Comparison of ENCODE assay signal across 26 cellular contexts in genomic region chr4:87112063-87112462, GRCh38.
A peak's percentile ranks its signal among the peaks of the same experiment; 100 is the strongest.
DNase-seq lines count a peak whose midpoint lies in the region; ATAC-seq lines count a peak whose summit lies in the region.
"Had no signal": no experiment of that assay in that cellular context is flagged by ENCODE, and none has a peak within 500 bp of the region (broad histone marks: within the 10 kb centered on the region; RNA-seq: fewer than 3 reads in every experiment).

No MANE protein-coding gene starts in this region.

- no peak overlapping the region for H2BK12ac ChIP-seq in mesenchymal stem cell (ENCODE audit: low read length in 2 of 2)

- H2BK15ac ChIP-seq in mesenchymal stem cell (ENCODE audit: low read depth, poor library complexity, severe bottlenecking) = no peak overlapping the region

- no peak overlapping the region for H2BK5ac ChIP-seq in mesenchymal stem cell (ENCODE audit: low read depth, low read length, poor library complexity, severe bottlenecking)

- no peak overlapping the region for H3K9ac ChIP-seq in mesenchymal stem cell (ENCODE audit: low read length)

- 93% methylated on average over 2 of the region's 4 CpGs for WGBS in mesenchymal stem cell

- no peak overlapping the region for H3K4me3 Mint-ChIP-seq in T-helper 17 cell
- H3K4me3 Mint-ChIP-seq in central memory CD8-positive, alpha-beta T cell = no peak overlapping the region
- H3K4me3 Mint-ChIP-seq: B cell; CD4-positive, CD25-positive, alpha-beta regulatory T cell; GM23338; IgD-negative memory B cell had no signal

- H3K36me3 ChIP-seq in mesenchymal stem cell (ENCODE audit: control insufficient read depth in 1 of 2, insufficient read depth in 2 of 2, low read depth in 1 of 2, low read length in 2 of 2) = peaks cover 16 to 46% of the 10 kb centered on the region in 2 experiments
- H3K36me3 ChIP-seq: MG63 had no signal

- H3K36me3 Mint-ChIP-seq in T-helper 17 cell (ENCODE audit: low read depth) = peaks cover 8% of the 10 kb centered on the region
- peaks cover 39% of the 10 kb centered on the region for H3K36me3 Mint-ChIP-seq in central memory CD8-positive, alpha-beta T cell (ENCODE audit: insufficient read depth)

- peak; percentile 59 for DNase-seq in CMK (ENCODE audit: low read depth)
- DNase-seq in T-helper 17 cell = no peak
- DNase-seq in central memory CD8-positive, alpha-beta T cell (ENCODE audit: low spot score in 2 of 2) = no peak
- DNase-seq in mesenchymal stem cell = peak; percentile 37
- no peak for DNase-seq in activated T-cell treated with anti-CD3 and anti-CD28 coated beads for 4 hours
- DNase-seq in AG08396 (ENCODE audit: low spot score) = no peak
- DNase-seq: 8988T; Caco-2; CD4-positive, CD25-positive, alpha-beta regulatory T cell; DMS153; GDM1; HCEC 1CT; Kasumi-1; MG63; NCI-H1048; NCI-H1436; NCI-H1930; NCI-H226; NCI-H524 treated with DMSO at 0.1 percent for 48 hours had no signal

- H3K23ac ChIP-seq in mesenchymal stem cell (ENCODE audit: low read length in 2 of 2) = no peak overlapping the region

- no peaks in the 10 kb centered on the region for H3K9me3 Mint-ChIP-seq in central memory CD8-positive, alpha-beta T cell
- H3K9me3 Mint-ChIP-seq: CD4-positive, CD25-positive, alpha-beta regulatory T cell; GM23338; IgD-negative memory B cell had no signal

- no peak overlapping the region for H4K8ac ChIP-seq in mesenchymal stem cell (ENCODE audit: low read length)

- H3K4me3 ChIP-seq in mesenchymal stem cell (ENCODE audit: insufficient read depth in 1 of 2, low read depth in 1 of 2, low read length in 2 of 2) = no peak overlapping the region
- H3K4me3 ChIP-seq: GM23338, MG63 had no signal

- H2BK120ac ChIP-seq in mesenchymal stem cell (ENCODE audit: low read depth, low read length) = no peak overlapping the region

- no peak overlapping the region for H2AFZ ChIP-seq in mesenchymal stem cell (ENCODE audit: low read depth, low read length)
- H2AFZ ChIP-seq: GM23338 had no signal

- H3K9me3 ChIP-seq in T-helper 17 cell (ENCODE audit: control insufficient read depth, low read length, poor library complexity, severe bottlenecking) (no peaks in the 10 kb centered on the region), mesenchymal stem cell (ENCODE audit: control insufficient read depth, low read length) (no peaks in the 10 kb centered on the region)
- H3K9me3 ChIP-seq: Caco-2, MG63 had no signal

- ATAC-seq in T-helper 17 cell (peak; percentile 20), GM18868 (IDR thresholded peaks at IDR 0.05; ENCODE audit: unreplicated experiment) (no peak), HG03196 (IDR thresholded peaks at IDR 0.05; ENCODE audit: unreplicated experiment) (no peak)
- no peak for ATAC-seq in central memory CD8-positive, alpha-beta T cell (replicated peaks; ENCODE audit: extremely low read depth, poor library complexity, severe bottlenecking)
- ATAC-seq: GM23338, Panc1 had no signal

- no peaks in the 10 kb centered on the region for H3K27me3 ChIP-seq in mesenchymal stem cell (ENCODE audit: control insufficient read depth in 1 of 2, insufficient read depth in 1 of 2, low read length in 2 of 2)
- H3K27me3 ChIP-seq: MG63 had no signal

- H3K27ac Mint-ChIP-seq in T-helper 17 cell = peak overlapping the region; percentile 61
- H3K27ac Mint-ChIP-seq in central memory CD8-positive, alpha-beta T cell (ENCODE audit: low read depth) = peak overlapping the region; percentile 54
- H3K27ac Mint-ChIP-seq: B cell, GM23338, IgD-negative memory B cell had no signal

- H3K4me1 ChIP-seq in mesenchymal stem cell (ENCODE audit: control insufficient read depth, insufficient read depth, low read depth, low read length) = peaks cover 11% of the 10 kb centered on the region

- no peak overlapping the region for H3K4ac ChIP-seq in mesenchymal stem cell (ENCODE audit: low read depth in 1 of 2, low read length in 2 of 2)

- H3K18ac ChIP-seq in mesenchymal stem cell (ENCODE audit: low read depth in 1 of 2, low read length in 2 of 2) = no peak overlapping the region

- H3K4me1 Mint-ChIP-seq in T-helper 17 cell = peaks cover 22% of the 10 kb centered on the region
- H3K4me1 Mint-ChIP-seq in central memory CD8-positive, alpha-beta T cell = peaks cover 11% of the 10 kb centered on the region
- H3K4me1 Mint-ChIP-seq: B cell, IgD-negative memory B cell had no signal

- H3K27me3 Mint-ChIP-seq in T-helper 17 cell = no peaks in the 10 kb centered on the region
- H3K27me3 Mint-ChIP-seq in central memory CD8-positive, alpha-beta T cell = no peaks in the 10 kb centered on the region
- H3K27me3 Mint-ChIP-seq: B cell; CD4-positive, CD25-positive, alpha-beta regulatory T cell; IgD-negative memory B cell had no signal

- H3K4me2 ChIP-seq in mesenchymal stem cell (ENCODE audit: low read length, poor library complexity, severe bottlenecking) = no peak overlapping the region
- H3K4me2 ChIP-seq: GM23338 had no signal

- H3K14ac ChIP-seq in mesenchymal stem cell (ENCODE audit: low read length in 2 of 2) = no peak overlapping the region

- H4K91ac ChIP-seq in mesenchymal stem cell (ENCODE audit: low read length) = no peak overlapping the region

- peaks cover 19% of the 10 kb centered on the region for H3K79me1 ChIP-seq in mesenchymal stem cell (replicated peaks; ENCODE audit: low read length, poor library complexity, severe bottlenecking)

- no peak overlapping the region for H3K27ac ChIP-seq in mesenchymal stem cell (ENCODE audit: low read length, poor library complexity, severe bottlenecking)
- H3K27ac ChIP-seq: HL-60 had no signal

- H2AK5ac ChIP-seq in mesenchymal stem cell (ENCODE audit: low read length, severe bottlenecking) = no peak overlapping the region

Comparison
In these comparisons a context has a peak if more than half of its experiments do, and no peak if none do; other contexts are left out.
1. DNase-seq: peak in CMK (single experiment) and mesenchymal stem cell (single experiment); none in T-helper 17 cell (0 of 3), central memory CD8-positive, alpha-beta T cell (0 of 2), activated T-cell treated with anti-CD3 and anti-CD28 coated beads for 4 hours (single experiment) and AG08396 (single experiment).